ENCODE assay signal across 25 cellular contexts in genomic region chr10:98410135-98410743, GRCh38. TPM values are rescaled to one million over a fixed set of nuclear protein-coding genes. Genes with fewer than 3 reads are reported as not detected.
A peak's percentile ranks its signal among the peaks of the same experiment; 100 is the strongest.
DNase-seq lines count a peak whose midpoint lies in the region; ATAC-seq, FAIRE-seq and TF ChIP-seq lines count a peak whose summit lies in the region.
"Had no signal": no experiment of that assay in that cellular context is flagged by ENCODE, and none has a peak within 500 bp of the region (broad histone marks: within the 10 kb centered on the region; RNA-seq: fewer than 3 reads in every experiment).

No MANE protein-coding gene starts in this region.

- peaks cover 15% of the 10 kb centered on the region for H3K4me1 Mint-ChIP-seq in activated naive CD8-positive, alpha-beta T cell treated with anti-CD3 and anti-CD28 coated beads, Interleukin-2, amount 50 U/mL, for 24 hours

- no peaks in the 10 kb centered on the region for H3K9me3 ChIP-seq in left ventricle myocardium inferior (replicated peaks)
- H3K9me3 ChIP-seq in sigmoid colon: no peaks in the 10 kb centered on the region
- no peaks in the 10 kb centered on the region for H3K9me3 ChIP-seq in pancreas
- H3K9me3 ChIP-seq: BE2C; BLaER1 treated with 17β-estradiol and CSF1 and Interleukin-3, amounts not matched to agents 10 nM and 100 nM; HAP-1 had no signal

- no peak overlapping the region for H3K56ac ChIP-seq in mesendoderm (ENCODE audit: low read length)

- no peak overlapping the region for H3K27ac Mint-ChIP-seq in activated naive CD8-positive, alpha-beta T cell treated with anti-CD3 and anti-CD28 coated beads, Interleukin-2, amount 50 U/mL, for 24 hours
- H3K27ac Mint-ChIP-seq: CD14-positive monocyte; CD4-positive, alpha-beta T cell; HFFc6 had no signal

- WGBS in sigmoid colon, 2 donors: 89 to 97% methylated on average over 4 of the region's 4 CpGs
- 87 to 98% methylated on average over 4 of the region's 4 CpGs for WGBS in pancreas, 2 donors
- no CpG with 5 or more reads among the region's 4 CpGs for WGBS in mesendoderm (ENCODE audit: extremely low coverage, insufficient coverage, low lambda C conversion rate)

- no peaks in the 10 kb centered on the region for H3K27me3 Mint-ChIP-seq in activated naive CD8-positive, alpha-beta T cell treated with anti-CD3 and anti-CD28 coated beads, Interleukin-2, amount 50 U/mL, for 24 hours
- H3K27me3 Mint-ChIP-seq: CD4-positive, alpha-beta T cell; CD8-positive, alpha-beta memory T cell had no signal

- no peak for TF ChIP-seq CTCF in left ventricle myocardium inferior (IDR thresholded peaks at IDR 0.05; ENCODE audit: borderline replicate concordance)
- no peak for TF ChIP-seq CTCF in sigmoid colon (IDR thresholded peaks at IDR 0.05)
- no peak for TF ChIP-seq CTCF in pancreas (IDR thresholded peaks at IDR 0.05)

- H3K27ac ChIP-seq in left ventricle myocardium inferior (replicated peaks): no peak overlapping the region
- no peak overlapping the region for H3K27ac ChIP-seq in sigmoid colon
- H3K27ac ChIP-seq in pancreas: no peak overlapping the region
- no peak overlapping the region for H3K27ac ChIP-seq in mesendoderm (ENCODE audit: low read depth, low read length)
- H3K27ac ChIP-seq: 22Rv1; BLaER1 treated with 17β-estradiol and CSF1 and Interleukin-3, amounts not matched to agents 10 nM and 100 nM had no signal

- H3K36me3 Mint-ChIP-seq in activated naive CD8-positive, alpha-beta T cell treated with anti-CD3 and anti-CD28 coated beads, Interleukin-2, amount 50 U/mL, for 24 hours (ENCODE audit: low read depth): no peaks in the 10 kb centered on the region
- H3K36me3 Mint-ChIP-seq: CD14-positive monocyte had no signal

- H3K4me2 ChIP-seq in mesendoderm (ENCODE audit: low read length): no peak overlapping the region

- no peak overlapping the region for H3K4ac ChIP-seq in mesendoderm (ENCODE audit: low read depth, low read length)

- H3K79me2 ChIP-seq in mesendoderm (ENCODE audit: control insufficient read depth, insufficient read depth, low read length): no peaks in the 10 kb centered on the region

- FAIRE-seq in pancreas (lab: Jason Lieb, UNC): no peak
- FAIRE-seq: A204.1, GM12891, GM18507, H54 had no signal

- intact Hi-C loops in Right ventricle myocardium inferior (cut with DNase I) (loop anchor here (5.0 kb wide), 1 partner anchor 88 kb away; no protein-coding TSS in a partner anchor), left ventricle myocardium inferior (cut with micrococcal nuclease) (no loop called here), sigmoid colon (cut with DNase I) (loop anchor here (10.0 kb wide), 1 partner anchor 165 kb away; no protein-coding TSS in a partner anchor), pancreas (cut with DNase I) (no loop called here)

- ATAC-seq in Right ventricle myocardium inferior (no peak), pancreas (no peak)
- no peak for ATAC-seq in activated naive CD8-positive, alpha-beta T cell treated with anti-CD3 and anti-CD28 coated beads, Interleukin-2, amount 50 U/mL, for 24 hours

- H3K9ac ChIP-seq in mesendoderm (ENCODE audit: low read length): no peak overlapping the region
- H3K9ac ChIP-seq: BLaER1 treated with 17β-estradiol and CSF1 and Interleukin-3, amounts not matched to agents 10 nM and 100 nM had no signal

- H2BK5ac ChIP-seq in mesendoderm (ENCODE audit: low read length): no peak overlapping the region

- H3K4me3 ChIP-seq in left ventricle myocardium inferior (no peak overlapping the region), sigmoid colon (no peak overlapping the region), pancreas (no peak overlapping the region), mesendoderm (ENCODE audit: low read length) (no peak overlapping the region)
- H3K4me3 ChIP-seq: BLaER1 treated with 17β-estradiol and CSF1 and Interleukin-3, amounts not matched to agents 10 nM and 100 nM; HAP-1 had no signal

- H3K36me3 ChIP-seq in left ventricle myocardium inferior (peaks cover 2% of the 10 kb centered on the region), sigmoid colon (no peaks in the 10 kb centered on the region), pancreas (no peaks in the 10 kb centered on the region), mesendoderm (ENCODE audit: control insufficient read depth, insufficient read depth, low read length) (no peaks in the 10 kb centered on the region)
- H3K36me3 ChIP-seq: BE2C; BLaER1 treated with 17β-estradiol and CSF1 and Interleukin-3, amounts not matched to agents 10 nM and 100 nM; HAP-1 had no signal

- TF ChIP-seq EP300 in sigmoid colon (IDR thresholded peaks at IDR 0.05): no peak

- no peaks in the 10 kb centered on the region for H3K9me3 Mint-ChIP-seq in activated naive CD8-positive, alpha-beta T cell treated with anti-CD3 and anti-CD28 coated beads, Interleukin-2, amount 50 U/mL, for 24 hours
- H3K9me3 Mint-ChIP-seq: CD4-positive, alpha-beta T cell; CD8-positive, alpha-beta memory T cell; HFFc6 had no signal

- H2AK5ac ChIP-seq in mesendoderm (ENCODE audit: low read length): no peak overlapping the region

- H3K4me3 Mint-ChIP-seq in activated naive CD8-positive, alpha-beta T cell treated with anti-CD3 and anti-CD28 coated beads, Interleukin-2, amount 50 U/mL, for 24 hours: no peak overlapping the region
- H3K4me3 Mint-ChIP-seq: CD14-positive monocyte; CD4-positive, alpha-beta T cell; CD8-positive, alpha-beta memory T cell; HFFc6 had no signal

- H3K27me3 ChIP-seq in left ventricle myocardium inferior (ENCODE audit: low read depth) (no peaks in the 10 kb centered on the region), sigmoid colon (no peaks in the 10 kb centered on the region), pancreas (no peaks in the 10 kb centered on the region), mesendoderm (ENCODE audit: insufficient read depth, low read length, poor library complexity) (no peaks in the 10 kb centered on the region)
- H3K27me3 ChIP-seq: BE2C; BLaER1 treated with 17β-estradiol and CSF1 and Interleukin-3, amounts not matched to agents 10 nM and 100 nM had no signal

- no peaks in the 10 kb centered on the region for H3K79me1 ChIP-seq in mesendoderm (ENCODE audit: low read length)

- no peak overlapping the region for H3K18ac ChIP-seq in mesendoderm (ENCODE audit: low read length)

- H3K23ac ChIP-seq in mesendoderm (ENCODE audit: low read length): no peak overlapping the region

- no peak overlapping the region for H4K5ac ChIP-seq in mesendoderm (ENCODE audit: low read length)

- DNase-seq in Right ventricle myocardium inferior (ENCODE audit: missing footprints) (peak; percentile 18), left ventricle myocardium inferior (no peak), myocyte (ENCODE audit: low read depth) (peak; percentile 66), sigmoid colon (peak; percentile 51), pancreas (no peak), mesendoderm (no peak)
- DNase-seq in activated naive CD8-positive, alpha-beta T cell treated with anti-CD3 and anti-CD28 coated beads, Interleukin-2, amount 50 U/mL, for 24 hours: no peak
- DNase-seq: AML-193; BE2C; CD4-positive, alpha-beta T cell; CD8-positive, alpha-beta memory T cell; DMS53; DMS79 treated with DMSO at 0.1 percent for 48 hours; GF-D8; GOT3; HFFc6 had no signal

- no peak overlapping the region for H2BK15ac ChIP-seq in mesendoderm (replicated peaks; ENCODE audit: low read depth)

- H3K4me1 ChIP-seq in left ventricle myocardium inferior (peaks cover 44% of the 10 kb centered on the region), sigmoid colon (peaks cover 0 to 21% (median 16%) of the 10 kb centered on the region in 4 donors), pancreas (peaks cover 0 to under 1% (median 0%) of the 10 kb centered on the region in 3 donors), mesendoderm (ENCODE audit: control insufficient read depth, low read depth, low read length) (peaks cover 4% of the 10 kb centered on the region)

- no peak overlapping the region for H4K8ac ChIP-seq in mesendoderm (ENCODE audit: low read depth, low read length)

- H2BK120ac ChIP-seq in mesendoderm (ENCODE audit: low read depth, low read length): no peak overlapping the region

- no peak for TF ChIP-seq POLR2A in sigmoid colon (IDR thresholded peaks at IDR 0.05)

RNA-seq across cellular contexts. Expression of gene PYROXD2, which starts 4.7 kb away (rescaled TPM):
- total RNA-seq in Right ventricle myocardium inferior: 10.7 TPM
- 10.4 TPM for total RNA-seq in left ventricle myocardium inferior
- total RNA-seq in myocyte: 7.3 and 9.7 TPM in 2 replicates
- polyA plus RNA-seq in myocyte (2012): 10.3 TPM
- total RNA-seq in sigmoid colon: 10 to 100 TPM in 1 of 4 donors, 1 to 10 TPM in 3; 4.4 to 11.9 (median 9.7) TPM
- polyA plus RNA-seq in sigmoid colon: 1 to 10 TPM in 2 of 3 donors, under 1 TPM in 1; 0.60 to 8.0 (median 2.3) TPM
- 1 to 10 TPM; 1.8 to 7.8 (median 3.5) TPM for total RNA-seq in pancreas
- polyA plus RNA-seq in pancreas: 10 to 100 TPM in 1 of 2 donors, 1 to 10 TPM in 1; 8.4 to 15.9 TPM
- polyA plus RNA-seq in mesendoderm (2013, experiment 1 of 2): 0.48 TPM
- 1.2 TPM for polyA plus RNA-seq in mesendoderm (2013, experiment 2 of 2)
- total RNA-seq: G401 had no signal

RNA-seq across cellular contexts. Expression of gene HPS1, which starts 36.5 kb away (rescaled TPM):
- total RNA-seq in Right ventricle myocardium inferior (27.9 TPM), left ventricle myocardium inferior (31.9 TPM), myocyte (28.9 and 35.0 TPM in 2 replicates), sigmoid colon (10 to 100 TPM; 44.7 to 93.1 (median 45.9) TPM), pancreas (10 to 100 TPM; 24.6 to 38.7 (median 28.5) TPM)
- 55.9 TPM for polyA plus RNA-seq in myocyte (2012)
- polyA plus RNA-seq in sigmoid colon (10 to 100 TPM; 70.7 to 86.7 (median 76.3) TPM), pancreas (10 to 100 TPM; 33.5 to 38.3 TPM)
- polyA plus RNA-seq in mesendoderm (2013, experiment 1 of 2): 22.7 TPM
- polyA plus RNA-seq in mesendoderm (2013, experiment 2 of 2): 24.9 TPM

Comparison
In these comparisons a context has a peak if more than half of its experiments do, and no peak if none do; other contexts are left out.
1. DNase-seq: peak in Right ventricle myocardium inferior (single experiment), myocyte (single experiment) and sigmoid colon (single experiment); none in left ventricle myocardium inferior (single experiment), pancreas (0 of 6), mesendoderm (single experiment) and activated naive CD8-positive, alpha-beta T cell treated with anti-CD3 and anti-CD28 coated beads, Interleukin-2, amount 50 U/mL, for 24 hours (single experiment).
2. intact Hi-C loops: an anchor here in Right ventricle myocardium inferior (5.0 kb wide) and sigmoid colon (10.0 kb wide); none called in left ventricle myocardium inferior and pancreas.